20 cellular contexts compared by ENCODE assay signal in the genomic region with DNA sequence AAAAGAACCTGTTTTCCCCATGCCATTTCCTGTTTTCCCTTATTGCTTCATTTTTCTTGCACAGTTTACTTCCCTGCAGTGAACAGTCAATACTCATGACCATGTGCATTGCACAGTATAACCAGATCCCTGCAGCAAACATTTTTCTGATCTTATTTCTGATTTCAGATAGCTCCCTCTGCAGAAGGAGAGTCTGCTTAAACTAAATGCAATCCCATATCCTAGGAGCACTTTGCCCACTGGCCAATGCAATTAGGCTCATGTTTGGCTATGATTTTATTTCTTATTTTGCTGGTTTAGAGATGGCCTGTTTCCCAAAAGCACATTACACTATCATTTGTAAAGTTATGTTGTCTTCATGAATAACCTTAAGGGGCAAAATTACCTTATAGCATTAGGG.
"Had no signal": no experiment of that assay in that cellular context is flagged by ENCODE, and none has a peak within 500 bp of the region (broad histone marks: within the 10 kb centered on the region; RNA-seq: fewer than 3 reads in every experiment).

No MANE protein-coding gene starts in this region.

- H3K4me3 ChIP-seq: esophagus muscularis mucosa, mucosa of descending colon, prostate gland, suprapubic skin had no signal

- H3K9me3 ChIP-seq: esophagus muscularis mucosa, mucosa of descending colon, prostate gland, suprapubic skin had no signal

- DNase-seq: activated CD8-positive, alpha-beta memory T cell treated with anti-CD3 and anti-CD28 coated beads, Interleukin-2, amount 50 U/mL, for 4 hours; activated CD8-positive, alpha-beta T cell treated with anti-CD3 and anti-CD28 coated beads for 36 hours; activated naive CD4-positive, alpha-beta T cell; activated T-cell treated with anti-CD3 and anti-CD28 coated beads, Interleukin-2, amount 50 U/mL, for 72 hours; central memory CD4-positive, alpha-beta T cell; dermis blood vessel endothelial cell; foreskin keratinocyte; head of caudate nucleus; left colon; mucosa of descending colon; nephron progenitor cell; stimulated activated CD4-positive, alpha-beta T cell treated with anti-CD3 and anti-CD28 coated beads, Interleukin-2, amount 100 ng/mL, for 24 hours; stimulated activated naive CD4-positive, alpha-beta T cell treated with Interleukin-2 at 50 U/mL for 16 hours had no signal

- H3K27ac ChIP-seq: esophagus muscularis mucosa, prostate gland, suprapubic skin, VCaP had no signal

- H3K4me1 ChIP-seq: prostate gland had no signal

- ATAC-seq: activated CD8-positive, alpha-beta T cell treated with anti-CD3 and anti-CD28 coated beads for 36 hours; activated T-cell treated with anti-CD3 and anti-CD28 coated beads, Interleukin-2, amount 50 U/mL, for 72 hours; foreskin keratinocyte; left colon; mucosa of descending colon; sciatic nerve had no signal

- H3K36me3 Mint-ChIP-seq: type B pancreatic cell had no signal

- H3K9me3 Mint-ChIP-seq: nephron progenitor cell; T-helper 2 cell treated with Interferon-gamma antibody and Interleukin-4, amounts not matched to agents 5 μg/mL and 100 μg/mL, for 36 hours; type B pancreatic cell had no signal

- H3K27me3 Mint-ChIP-seq: activated CD8-positive, alpha-beta T cell treated with anti-CD3 and anti-CD28 coated beads for 36 hours had no signal

- H3K4me3 Mint-ChIP-seq: activated CD8-positive, alpha-beta T cell treated with anti-CD3 and anti-CD28 coated beads for 36 hours; nephron progenitor cell; T-helper 2 cell treated with Interferon-gamma antibody and Interleukin-4, amounts not matched to agents 5 μg/mL and 100 μg/mL, for 36 hours; type B pancreatic cell had no signal

- H3K27ac Mint-ChIP-seq: activated CD8-positive, alpha-beta T cell treated with anti-CD3 and anti-CD28 coated beads for 36 hours; nephron progenitor cell; type B pancreatic cell had no signal

- H3K27me3 ChIP-seq: esophagus muscularis mucosa, foreskin keratinocyte, suprapubic skin had no signal

- H3K4me1 Mint-ChIP-seq: nephron progenitor cell had no signal

- H3K36me3 ChIP-seq: esophagus muscularis mucosa, prostate gland, suprapubic skin had no signal
